15 cellular contexts compared by ENCODE assay signal in the genomic region with DNA sequence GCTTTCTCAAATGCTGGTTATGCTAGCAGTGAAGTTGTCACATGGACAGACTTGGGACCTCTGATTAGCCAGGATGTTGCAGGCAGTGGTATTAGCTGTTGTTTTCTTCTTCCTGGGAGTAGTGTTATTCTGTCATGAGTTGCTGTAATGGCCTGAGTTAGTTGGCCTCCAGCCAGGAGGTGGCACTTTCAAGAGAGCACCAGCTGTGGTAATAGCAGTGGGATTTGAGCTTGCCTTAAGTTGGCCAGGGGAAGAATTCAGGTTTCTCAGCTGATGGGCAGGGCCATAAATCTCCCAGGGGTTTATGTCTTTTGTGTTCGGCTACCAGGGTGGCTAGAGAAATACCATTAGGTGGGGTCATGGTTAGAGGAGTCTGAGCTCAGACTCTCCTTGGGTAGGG.
"Had no signal": no experiment of that assay in that cellular context is flagged by ENCODE, and none has a peak within 500 bp of the region (broad histone marks: within the 10 kb centered on the region; RNA-seq: fewer than 3 reads in every experiment).

No MANE protein-coding gene starts in this region.

- DNase-seq: activated CD4-positive, alpha-beta T cell treated with anti-CD3 and anti-CD28 coated beads, Interleukin-2, amount 50 U/mL, for 1 hour; activated CD4-positive, CD25-positive, alpha-beta regulatory T cell treated with anti-CD3 and anti-CD28 coated beads, Interleukin-2, amount 50 U/mL, for 72 hours; activated CD8-positive, alpha-beta memory T cell treated with anti-CD3 and anti-CD28 coated beads, Interleukin-2, amount 50 U/mL, for 4 hours; activated naive CD4-positive, alpha-beta T cell treated with anti-CD3 and anti-CD28 coated beads, Interleukin-2, amount 10 ng/mL, durations not matched to agents 7 days and 5 days; activated naive CD8-positive, alpha-beta T cell treated with anti-CD3 and anti-CD28 coated beads, Interleukin-2, amount 50 U/mL, for 24 hours; activated T-cell treated with anti-CD3 and anti-CD28 coated beads, Interleukin-2, amount 50 U/mL, for 4 hours; anterior cingulate cortex; brain microvascular endothelial cell; colonic mucosa; endodermal cell; occipital lobe; posterior cingulate gyrus; right cardiac atrium; stimulated activated naive CD8-positive, alpha-beta T cell treated with anti-CD3 and anti-CD28 coated beads, Interleukin-15, amount 100 ng/mL, for 72 hours; trophoblast cell had no signal

- ATAC-seq: activated naive CD8-positive, alpha-beta T cell treated with anti-CD3 and anti-CD28 coated beads, Interleukin-2, amount 50 U/mL, for 24 hours; activated T-cell treated with anti-CD3 and anti-CD28 coated beads, Interleukin-2, amount 50 U/mL, for 4 hours; right cardiac atrium; stimulated activated naive CD8-positive, alpha-beta T cell treated with anti-CD3 and anti-CD28 coated beads, Interleukin-15, amount 100 ng/mL, for 72 hours had no signal
